In the genomic region with DNA sequence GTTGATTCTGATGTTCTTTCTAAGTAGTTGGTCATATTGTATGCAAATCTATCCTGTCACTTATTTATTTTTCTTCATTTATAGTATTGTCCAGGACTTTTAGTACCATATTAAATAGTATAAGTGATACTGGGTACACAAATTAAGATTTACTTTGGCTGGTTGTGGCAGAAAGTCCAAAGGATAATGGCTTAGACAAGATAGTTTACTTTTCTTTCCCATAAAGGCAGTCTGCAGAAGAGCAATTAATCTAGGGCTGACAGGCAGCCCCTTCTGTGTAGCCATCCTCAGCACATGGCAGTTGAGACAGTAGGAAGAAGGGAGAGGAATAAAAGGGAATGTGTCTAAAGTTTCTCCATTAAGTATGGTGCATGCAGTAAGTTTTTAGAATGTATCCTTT, we compare ENCODE assay signal across 23 cellular contexts.
"Had no signal": no experiment of that assay in that cellular context is flagged by ENCODE, and none has a peak within 500 bp of the region (broad histone marks: within the 10 kb centered on the region; RNA-seq: fewer than 3 reads in every experiment).

No MANE protein-coding gene starts in this region.

- H3K4me2 ChIP-seq: hepatocyte had no signal

- H3K9me3 Mint-ChIP-seq: activated naive CD4-positive, alpha-beta T cell treated with anti-CD3 and anti-CD28 coated beads for 36 hours; activated naive CD8-positive, alpha-beta T cell treated with anti-CD3 and anti-CD28 coated beads, Interleukin-2, amount 10 ng/mL, durations not matched to agents 7 days and 5 days; T-helper 1 cell treated with Interleukin-12 subunit alpha and Interleukin-12 subunit beta and Interleukin-4 antibody, amounts not matched to agents 30 μg/mL and 1 μg/mL, for 36 hours; WTC11 had no signal

- H3K27ac ChIP-seq: gastroesophageal sphincter, hepatocyte, spleen, tibial nerve had no signal

- H2AFZ ChIP-seq: hepatocyte had no signal

- H3K4me3 ChIP-seq: gastroesophageal sphincter, hepatocyte, spleen, tibial nerve had no signal

- H3K4me1 Mint-ChIP-seq: nephron had no signal

- ATAC-seq: gastroesophageal sphincter, right cardiac atrium, WTC11 had no signal

- DNase-seq: activated CD8-positive, alpha-beta memory T cell treated with anti-CD3 and anti-CD28 coated beads, Interleukin-2, amount 50 U/mL, for 48 hours; activated effector memory CD4-positive, alpha-beta T cell treated with Interleukin-2 at 50 U/mL for 16 hours; activated naive CD4-positive, alpha-beta T cell treated with anti-CD3 and anti-CD28 coated beads for 36 hours; activated naive CD8-positive, alpha-beta T cell treated with anti-CD3 and anti-CD28 coated beads, Interleukin-2, amount 10 ng/mL, durations not matched to agents 7 days and 5 days; amniotic stem cell; caudate nucleus; cortex of kidney; islet precursor cell; mammary epithelial cell; posterior cingulate gyrus; right cardiac atrium; stimulated activated CD4-positive, alpha-beta T cell treated with anti-CD3 and anti-CD28 coated beads, Interleukin-2, amount 100 ng/mL, for 48 hours; stimulated activated naive CD4-positive, alpha-beta T cell treated with Interleukin-2 at 50 U/mL for 16 hours; SW 1271; T1000 had no signal

- H3K4me3 Mint-ChIP-seq: activated naive CD4-positive, alpha-beta T cell treated with anti-CD3 and anti-CD28 coated beads for 36 hours; activated naive CD8-positive, alpha-beta T cell treated with anti-CD3 and anti-CD28 coated beads, Interleukin-2, amount 10 ng/mL, durations not matched to agents 7 days and 5 days; nephron; T-helper 1 cell treated with Interleukin-12 subunit alpha and Interleukin-12 subunit beta and Interleukin-4 antibody, amounts not matched to agents 30 μg/mL and 1 μg/mL, for 36 hours; WTC11 had no signal

- H3K9me3 ChIP-seq: gastroesophageal sphincter, spleen, tibial nerve had no signal

- H3K27ac Mint-ChIP-seq: activated naive CD4-positive, alpha-beta T cell treated with anti-CD3 and anti-CD28 coated beads for 36 hours; activated naive CD8-positive, alpha-beta T cell treated with anti-CD3 and anti-CD28 coated beads, Interleukin-2, amount 10 ng/mL, durations not matched to agents 7 days and 5 days; nephron; T-helper 1 cell treated with Interleukin-12 subunit alpha and Interleukin-12 subunit beta and Interleukin-4 antibody, amounts not matched to agents 30 μg/mL and 1 μg/mL, for 36 hours; WTC11 had no signal

- H3K27me3 Mint-ChIP-seq: activated naive CD8-positive, alpha-beta T cell treated with anti-CD3 and anti-CD28 coated beads, Interleukin-2, amount 10 ng/mL, durations not matched to agents 7 days and 5 days had no signal

- FAIRE-seq: endothelial cell of umbilical vein had no signal

- H3K27me3 ChIP-seq: gastroesophageal sphincter, hepatocyte, spleen, tibial nerve had no signal
